In the genomic region with DNA sequence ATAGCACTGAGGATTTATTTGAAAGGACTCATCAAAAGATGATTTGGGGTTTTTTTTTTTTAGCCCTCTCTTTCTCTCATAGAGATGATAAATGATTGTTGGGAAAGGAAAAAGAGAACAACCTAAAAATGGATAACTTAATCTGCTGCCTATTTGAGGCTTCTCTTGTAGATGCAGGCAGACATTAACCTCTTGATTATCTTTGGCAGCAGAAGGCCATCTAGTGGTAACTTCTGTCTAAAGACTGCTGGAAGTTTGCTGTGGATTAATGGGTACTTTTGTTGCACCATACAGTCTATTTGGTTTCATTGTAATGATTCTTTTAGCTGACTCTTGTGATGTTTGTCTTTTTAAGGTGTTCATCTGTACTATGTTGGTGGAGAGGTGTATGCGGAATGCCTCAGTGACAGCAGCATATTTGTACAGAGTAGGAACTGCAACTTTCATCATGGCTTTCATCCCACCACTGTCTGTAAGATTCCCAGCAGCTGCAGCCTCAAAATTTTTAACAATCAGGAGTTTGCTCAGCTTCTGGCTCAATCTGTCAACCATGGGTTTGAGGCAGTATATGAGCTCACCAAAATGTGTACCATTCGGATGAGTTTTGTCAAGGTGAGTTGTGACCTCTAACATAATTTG, we compare ENCODE assay signal across 7 cellular contexts. TPM values are rescaled to one million over a fixed set of nuclear protein-coding genes. Genes with fewer than 3 reads are reported as not detected.
DNase-seq lines count a peak whose midpoint lies in the region; ATAC-seq and TF ChIP-seq lines count a peak whose summit lies in the region.

No MANE protein-coding gene starts in this region.

- no peaks in the 10 kb centered on the region for H3K9me3 Mint-ChIP-seq in GM23338

- no peaks in the 10 kb centered on the region; the same call in 2 of the 3 replicates for H3K4me1 Mint-ChIP-seq in GM23338

- H2AFZ ChIP-seq in GM23338 = no peak overlapping the region

- DNase-seq in GM04503 (ENCODE audit: low read depth) (peak; percentile 25), GM23338 (ENCODE audit: low spot score) (peak; percentile 67), NB4 (ENCODE audit: low read depth) (peak; percentile 52), astrocyte of the cerebellum (ENCODE audit: low read depth) (peak; percentile 40), kidney epithelial cell (ENCODE audit: low read depth) (peak; percentile 28), COLO668 (lab: John Stamatoyannopoulos, UW; ENCODE audit: unreplicated experiment) (no peak)
- no peak for DNase-seq in stimulated activated CD8-positive, alpha-beta memory T cell treated with anti-CD3 and anti-CD28 coated beads, Interleukin-4, amount 100 ng/mL, for 48 hours

- H3K4me3 Mint-ChIP-seq in GM23338 = no peak overlapping the region

- in situ Hi-C loops in astrocyte of the cerebellum (cut with HindIII; ENCODE audit: low sequenced_read_pairs) = no loop called here

- H3K27me3 Mint-ChIP-seq in GM23338 (ENCODE audit: insufficient read depth, low read depth, poor library complexity) = no peaks in the 10 kb centered on the region

- ATAC-seq in GM23338 = peak; percentile 66

- no peak overlapping the region for H3K27ac Mint-ChIP-seq in GM23338

- H3K27ac ChIP-seq in GM23338 (ENCODE audit: low read depth) = no peak overlapping the region

- no peak for TF ChIP-seq POLR2A in NB4 (IDR thresholded peaks at IDR 0.05; ENCODE audit: extremely low read depth, insufficient read length)

- peaks cover 28% of the 10 kb centered on the region for H3K36me3 Mint-ChIP-seq in GM23338 (ENCODE audit: low read depth)

- no peaks in the 10 kb centered on the region for H3K4me1 ChIP-seq in GM23338 (ENCODE audit: insufficient read depth)

- H3K79me2 ChIP-seq in GM23338 (replicated peaks; ENCODE audit: insufficient read depth) = no peaks in the 10 kb centered on the region

- H3K36me3 ChIP-seq in GM23338 (ENCODE audit: insufficient read depth) = peaks cover 8% of the 10 kb centered on the region; the same call in 1 of the 2 replicates
- peaks cover 2% of the 10 kb centered on the region for H3K36me3 ChIP-seq in kidney epithelial cell (ENCODE audit: control insufficient read depth, insufficient read depth, low read length)

- H4K20me1 ChIP-seq in GM23338 (replicated peaks; ENCODE audit: insufficient read depth) = peaks cover 10% of the 10 kb centered on the region; the same call in 1 of the 2 replicates

- H3K4me3 ChIP-seq in GM23338 (no peak overlapping the region), NB4 (ENCODE audit: low read depth, low read length) (no peak overlapping the region), astrocyte of the cerebellum (ENCODE audit: low read depth, low read length) (no peak overlapping the region), kidney epithelial cell (ENCODE audit: low read depth, low read length) (no peak overlapping the region)

- H3K9me2 ChIP-seq in GM23338 (ENCODE audit: insufficient read depth) = no peaks in the 10 kb centered on the region

- peak; percentile 73 to 78 for TF ChIP-seq CTCF in GM23338 (conservative IDR thresholded peaks at IDR 0.05; ENCODE audit: low read depth in 2 of 2)
- peak; percentile 30 for TF ChIP-seq CTCF in NB4 (IDR thresholded peaks at IDR 0.05; ENCODE audit: low read depth, low read length)
- peak; percentile 71 for TF ChIP-seq CTCF in astrocyte of the cerebellum (IDR thresholded peaks at IDR 0.05; ENCODE audit: low read depth, low read length, missing control alignments)
- TF ChIP-seq CTCF in kidney epithelial cell (IDR thresholded peaks at IDR 0.05; ENCODE audit: insufficient read depth, low read length, poor library complexity, severe bottlenecking) = peak; percentile 64

- H3K4me2 ChIP-seq in GM23338 = no peak overlapping the region

- no peaks in the 10 kb centered on the region for H3F3A ChIP-seq in GM23338 (replicated peaks; ENCODE audit: low read depth)

- H3K27me3 ChIP-seq in GM23338 (ENCODE audit: insufficient read depth) (no peaks in the 10 kb centered on the region), kidney epithelial cell (ENCODE audit: control insufficient read depth, insufficient read depth, low read length) (no peaks in the 10 kb centered on the region)

TF ChIP-seq in GM23338, 12 proteins besides CTCF, POLR2A, EP300 and RAD21:
- TF ChIP-seq STAT1 (IDR thresholded peaks at IDR 0.05; ENCODE audit: unreplicated experiment) (no peak), ZNF331 (CRISPR knock-in tag; IDR thresholded peaks at IDR 0.05; ENCODE audit: low read depth) (no peak), EZH2phosphoT487 (IDR thresholded peaks at IDR 0.05; ENCODE audit: unreplicated experiment) (no peak), EZH2 (IDR thresholded peaks at IDR 0.05; ENCODE audit: low read depth, unreplicated experiment) (no peak)
TF ChIP-seq in GM23338: peak in this region for 0.

RNA-seq across cellular contexts. Expression of a gene that starts 18.8 kb away (rescaled TPM):
- total RNA-seq in GM23338 (2014; rRNA removed; shearing (Covaris generic)) = 0.19 and 0.56 TPM in 2 replicates
- polyA plus RNA-seq in GM23338 (2016; fragmentation: Nextera tagmentation; extraction: Ambion mirVana) = 0.17 and 0.27 TPM in 2 replicates
- 0.08 TPM in 1 of 2 replicates, not detected in the other for total RNA-seq in kidney epithelial cell

RNA-seq across cellular contexts. Expression of a gene that starts 41.5 kb away (rescaled TPM):
- 52.5 and 56.6 TPM in 2 replicates for total RNA-seq in GM23338 (2014; rRNA removed; shearing (Covaris generic))
- 31.2 and 37.5 TPM in 2 replicates for polyA plus RNA-seq in GM23338 (2016; fragmentation: Nextera tagmentation; extraction: Ambion mirVana)
- total RNA-seq in kidney epithelial cell = 37.4 and 40.1 TPM in 2 replicates

Comparison
In these comparisons a context has a peak if more than half of its experiments do, and no peak if none do; other contexts are left out.
1. DNase-seq: peak in GM04503 (single experiment), GM23338 (single experiment), NB4 (single experiment), astrocyte of the cerebellum (single experiment) and kidney epithelial cell (single experiment); none in COLO668 (single experiment) and stimulated activated CD8-positive, alpha-beta memory T cell treated with anti-CD3 and anti-CD28 coated beads, Interleukin-4, amount 100 ng/mL, for 48 hours (single experiment).
2. Peak in every context shown above with its lines, with median percentiles within 50 percentile points of each other: CTCF ChIP-seq.